Comparison of ENCODE assay signal across 1 cellular context in the genomic region with DNA sequence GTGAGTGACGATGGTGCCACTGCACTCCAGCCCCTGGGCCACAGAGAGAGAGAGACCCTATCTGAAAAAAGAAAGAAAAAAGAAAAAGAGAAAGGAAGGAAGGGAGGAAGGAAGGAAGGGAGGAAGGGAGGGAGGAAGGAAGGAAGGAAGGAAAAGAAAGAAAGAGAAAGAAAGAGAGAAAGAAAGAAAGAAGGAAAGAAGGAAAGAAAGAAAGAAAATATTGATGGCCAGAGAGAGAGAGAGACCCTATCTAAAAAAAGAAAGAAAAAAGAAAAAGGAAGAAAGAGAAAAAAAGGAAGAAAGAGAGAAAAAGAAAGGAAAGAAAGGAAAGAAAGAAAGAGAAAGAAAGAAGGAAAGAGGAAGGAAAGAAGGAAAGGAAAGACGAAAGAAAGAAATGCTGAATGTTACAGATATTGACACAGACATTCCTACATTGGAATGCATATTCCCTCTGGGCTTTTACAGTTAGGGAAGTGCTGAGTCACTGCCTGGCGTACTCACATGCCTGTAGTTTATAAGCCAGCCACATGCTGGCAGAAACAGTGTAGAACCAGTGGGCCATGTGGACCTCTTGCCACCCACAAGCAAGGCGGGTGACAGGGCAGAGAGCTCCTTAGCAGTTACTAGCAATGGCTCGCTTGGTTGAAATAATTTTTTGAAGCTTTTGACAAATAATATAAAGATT.
TF ChIP-seq lines count a peak whose summit lies in the region.

No MANE protein-coding gene starts in this region.

TF ChIP-seq in HepG2, 621 proteins besides CTCF, POLR2A, EP300 and RAD21 (continued from another document):
- TF ChIP-seq, protein P1, sequence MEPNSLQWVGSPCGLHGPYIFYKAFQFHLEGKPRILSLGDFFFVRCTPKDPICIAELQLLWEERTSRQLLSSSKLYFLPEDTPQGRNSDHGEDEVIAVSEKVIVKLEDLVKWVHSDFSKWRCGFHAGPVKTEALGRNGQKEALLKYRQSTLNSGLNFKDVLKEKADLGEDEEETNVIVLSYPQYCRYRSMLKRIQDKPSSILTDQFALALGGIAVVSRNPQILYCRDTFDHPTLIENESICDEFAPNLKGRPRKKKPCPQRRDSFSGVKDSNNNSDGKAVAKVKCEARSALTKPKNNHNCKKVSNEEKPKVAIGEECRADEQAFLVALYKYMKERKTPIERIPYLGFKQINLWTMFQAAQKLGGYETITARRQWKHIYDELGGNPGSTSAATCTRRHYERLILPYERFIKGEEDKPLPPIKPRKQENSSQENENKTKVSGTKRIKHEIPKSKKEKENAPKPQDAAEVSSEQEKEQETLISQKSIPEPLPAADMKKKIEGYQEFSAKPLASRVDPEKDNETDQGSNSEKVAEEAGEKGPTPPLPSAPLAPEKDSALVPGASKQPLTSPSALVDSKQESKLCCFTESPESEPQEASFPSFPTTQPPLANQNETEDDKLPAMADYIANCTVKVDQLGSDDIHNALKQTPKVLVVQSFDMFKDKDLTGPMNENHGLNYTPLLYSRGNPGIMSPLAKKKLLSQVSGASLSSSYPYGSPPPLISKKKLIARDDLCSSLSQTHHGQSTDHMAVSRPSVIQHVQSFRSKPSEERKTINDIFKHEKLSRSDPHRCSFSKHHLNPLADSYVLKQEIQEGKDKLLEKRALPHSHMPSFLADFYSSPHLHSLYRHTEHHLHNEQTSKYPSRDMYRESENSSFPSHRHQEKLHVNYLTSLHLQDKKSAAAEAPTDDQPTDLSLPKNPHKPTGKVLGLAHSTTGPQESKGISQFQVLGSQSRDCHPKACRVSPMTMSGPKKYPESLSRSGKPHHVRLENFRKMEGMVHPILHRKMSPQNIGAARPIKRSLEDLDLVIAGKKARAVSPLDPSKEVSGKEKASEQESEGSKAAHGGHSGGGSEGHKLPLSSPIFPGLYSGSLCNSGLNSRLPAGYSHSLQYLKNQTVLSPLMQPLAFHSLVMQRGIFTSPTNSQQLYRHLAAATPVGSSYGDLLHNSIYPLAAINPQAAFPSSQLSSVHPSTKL (CRISPR knock-in tag; IDR thresholded peaks at IDR 0.05) = 0 out of 2 replicates have a peak, but pooled peaks have one; percentile 9
- no peak for TF ChIP-seq RBFOX2 (IDR thresholded peaks at IDR 0.05; ENCODE audit: low read depth, low read length)
- TF ChIP-seq ZNF766 (CRISPR knock-in tag; IDR thresholded peaks at IDR 0.05; ENCODE audit: borderline replicate concordance) = no peak
- TF ChIP-seq ZNF432 (CRISPR knock-in tag; IDR thresholded peaks at IDR 0.05; ENCODE audit: borderline replicate concordance) = no peak
- peak; percentile 98 for TF ChIP-seq NFE2 (CRISPR knock-in tag; IDR thresholded peaks at IDR 0.05)
- no peak for TF ChIP-seq U2AF1 (optimal IDR thresholded peaks at IDR 0.05; ENCODE audit: low read depth, low read length)
- TF ChIP-seq GFI1 (CRISPR knock-in tag; IDR thresholded peaks at IDR 0.05; ENCODE audit: borderline replicate concordance) = no peak
- peak; percentile 79 for TF ChIP-seq MAFF (IDR thresholded peaks at IDR 0.05; ENCODE audit: low read depth, low read length)
TF ChIP-seq in HepG2: peak in this region for 14.
